22 cellular contexts compared by ENCODE assay signal in genomic region chr14:39876935-39877334, GRCh38.
DNase-seq lines count a peak whose midpoint lies in the region; ATAC-seq and TF ChIP-seq lines count a peak whose summit lies in the region.
"Had no signal": no experiment of that assay in that cellular context is flagged by ENCODE, and none has a peak within 500 bp of the region (broad histone marks: within the 10 kb centered on the region; RNA-seq: fewer than 3 reads in every experiment).

No MANE protein-coding gene starts in this region.

- H3K27ac ChIP-seq in OCI-LY1 (ENCODE audit: low read depth, low read length, poor library complexity, severe bottlenecking) (peak overlapping the region; percentile 47), thoracic aorta (peak overlapping the region; percentile 42 to 48)
- H3K27ac ChIP-seq: adrenal gland, brain microvascular endothelial cell, epithelial cell of prostate, KMS-11, transverse colon had no signal

- H3K27me3 ChIP-seq in OCI-LY1 (ENCODE audit: insufficient read depth, low read length): no peaks in the 10 kb centered on the region
- H3K27me3 ChIP-seq in thoracic aorta (replicated peaks; ENCODE audit: insufficient read depth): no peaks in the 10 kb centered on the region
- H3K27me3 ChIP-seq: adrenal gland, brain microvascular endothelial cell, transverse colon had no signal

- H3F3A ChIP-seq in OCI-LY1 (ENCODE audit: insufficient read depth, low read length): no peaks in the 10 kb centered on the region

- H3K79me2 ChIP-seq in OCI-LY1 (ENCODE audit: insufficient read depth, low read length): no peaks in the 10 kb centered on the region

- H3K9ac ChIP-seq in OCI-LY1 (ENCODE audit: low read length): peak overlapping the region; percentile 26; the same call in 1 of the 2 replicates
- H3K9ac ChIP-seq: KMS-11 had no signal

- H3K9me3 ChIP-seq in OCI-LY1 (ENCODE audit: low read length): no peaks in the 10 kb centered on the region
- H3K9me3 ChIP-seq in thoracic aorta: no peaks in the 10 kb centered on the region
- H3K9me3 ChIP-seq: adrenal gland, transverse colon had no signal

- H3K4me1 ChIP-seq in OCI-LY1 (ENCODE audit: insufficient read depth, low read length, severe bottlenecking) (peaks cover 42% of the 10 kb centered on the region), thoracic aorta (ENCODE audit: control insufficient read depth in 1 of 2, low read depth in 2 of 2) (peaks cover 0 to 7% of the 10 kb centered on the region in 2 donors)
- H3K4me1 ChIP-seq: adrenal gland, transverse colon had no signal

- no peaks in the 10 kb centered on the region for H3K36me3 ChIP-seq in OCI-LY1 (ENCODE audit: insufficient read depth, low read length)
- H3K36me3 ChIP-seq in thoracic aorta: no peaks in the 10 kb centered on the region
- H3K36me3 ChIP-seq: adrenal gland, brain microvascular endothelial cell, transverse colon had no signal

- no peaks in the 10 kb centered on the region for H4K20me1 ChIP-seq in OCI-LY1 (ENCODE audit: insufficient read depth, low read length)

- ATAC-seq in GM18907 (IDR thresholded peaks at IDR 0.05; ENCODE audit: unreplicated experiment) (peak; percentile 67), HG02798 (IDR thresholded peaks at IDR 0.05; ENCODE audit: poor library complexity, unreplicated experiment) (peak; percentile 38), thoracic aorta (ENCODE audit: insufficient number of reproducible peaks, low FRiP score, low read depth) (no peak), GM19023 (IDR thresholded peaks at IDR 0.05; ENCODE audit: unreplicated experiment) (no peak)
- ATAC-seq: activated CD8-positive, alpha-beta T cell treated with anti-CD3 and anti-CD28 coated beads for 36 hours; left cardiac atrium had no signal

- H3K9me2 ChIP-seq in OCI-LY1 (ENCODE audit: low read depth, low read length): no peaks in the 10 kb centered on the region

- DNase-seq in thoracic aorta (ENCODE audit: low spot score) (no peak), cerebellum (ENCODE audit: low spot score) (no peak), GM20000 (ENCODE audit: low spot score) (no peak)
- DNase-seq: activated CD4-positive, CD25-positive, alpha-beta regulatory T cell treated with anti-CD3 and anti-CD28 coated beads, Interleukin-2, amount 50 U/mL, for 72 hours; activated CD8-positive, alpha-beta T cell treated with anti-CD3 and anti-CD28 coated beads for 36 hours; activated gamma-delta T cell; adrenal gland; brain microvascular endothelial cell; EL; H7; head of caudate nucleus; left cardiac atrium; NCI-H1436 treated with DMSO at 0.1 percent for 48 hours; NCI-H510A; NK-92 treated with Interleukin-12 subunit alpha and Interleukin-12 subunit beta, amount 100 ng/mL, for 24 hours; transverse colon had no signal

- H2AFZ ChIP-seq in OCI-LY1 (ENCODE audit: low read length): peak overlapping the region; percentile 71

- no peak overlapping the region for H3K4me3 ChIP-seq in OCI-LY1 (ENCODE audit: low read depth, low read length, poor library complexity, severe bottlenecking)
- H3K4me3 ChIP-seq in thoracic aorta: no peak overlapping the region
- H3K4me3 ChIP-seq: adrenal gland, transverse colon had no signal

- no peak for TF ChIP-seq CTCF in OCI-LY1 (IDR thresholded peaks at IDR 0.05; ENCODE audit: low read length)
- TF ChIP-seq CTCF in thoracic aorta (IDR thresholded peaks at IDR 0.05): no peak
- no peak for TF ChIP-seq CTCF in GM20000 (IDR thresholded peaks at IDR 0.05; ENCODE audit: extremely low read depth, missing control alignments)

- no peak overlapping the region; the same call in 1 of the 2 replicates for H3K4me2 ChIP-seq in OCI-LY1 (ENCODE audit: low read length)
- H3K4me2 ChIP-seq: KMS-11 had no signal

Comparison
In these comparisons a context has a peak if more than half of its experiments do, and no peak if none do; other contexts are left out.
1. ATAC-seq: peak in GM18907 (single experiment) and HG02798 (single experiment); none in thoracic aorta (single experiment) and GM19023 (single experiment).